Comparison of ENCODE assay signal across 8 cellular contexts in genomic region chr18:77103181-77103875, GRCh38. TPM values are rescaled to one million over a fixed set of nuclear protein-coding genes. Genes with fewer than 3 reads are reported as not detected.
A peak's percentile ranks its signal among the peaks of the same experiment; 100 is the strongest.
DNase-seq lines count a peak whose midpoint lies in the region; ATAC-seq, FAIRE-seq and TF ChIP-seq lines count a peak whose summit lies in the region.

No MANE protein-coding gene starts in this region.

- H3K23ac ChIP-seq in mesendoderm (ENCODE audit: low read length): no peak overlapping the region

- H2BK120ac ChIP-seq in mesendoderm (ENCODE audit: low read depth, low read length): no peak overlapping the region

- POLR2A ChIA-PET in GM12878 (lab: Charles Lee): interaction anchor here (1.0 to 2.9 kb wide), 8 partner anchors 8 to 42 kb away, joined by 3 to 45 read pairs (median 18); partner anchors contain the start of gene MBP

- H3K79me2 ChIP-seq in GM12878 (ENCODE audit: control insufficient read depth, insufficient read depth, low read length): peaks cover 64% of the 10 kb centered on the region
- no peaks in the 10 kb centered on the region for H3K79me2 ChIP-seq in mesendoderm (ENCODE audit: control insufficient read depth, insufficient read depth, low read length)

- FAIRE-seq in GM12878 (lab: Jason Lieb, UNC): no peak

- H3K4ac ChIP-seq in mesendoderm (ENCODE audit: low read depth, low read length): no peak overlapping the region

- H3K9me3 ChIP-seq in GM12878 (replicated peaks; ENCODE audit: control insufficient read depth, insufficient read depth, low read length) (no peaks in the 10 kb centered on the region; the same call in 1 of the 3 replicates), uterus (no peaks in the 10 kb centered on the region)

- no peak for TF ChIP-seq RAD21 in GM12878 (IDR thresholded peaks at IDR 0.05; ENCODE audit: insufficient read depth, low read depth, low read length)

- H3K9ac ChIP-seq in GM12878 (ENCODE audit: control insufficient read depth, insufficient read depth, low read length): no peak overlapping the region
- H3K9ac ChIP-seq in mesendoderm (ENCODE audit: low read length): no peak overlapping the region

- CTCF ChIA-PET in GM12878 (lab: Yijun Ruan, JAX): interaction anchor here (0.9 to 6.1 kb wide), 8 partner anchors 12 to 42 kb away, joined by 3 to 49 read pairs (median 12); no protein-coding TSS in a partner anchor

- 71% methylated on average over 16 of the region's 16 CpGs for WGBS in GM12878 (ENCODE audit: insufficient coverage, insufficient replicate concordance, low lambda C conversion rate, missing lambda C conversion rate)
- WGBS in mesendoderm (ENCODE audit: extremely low coverage, insufficient coverage, low lambda C conversion rate): no CpG with 5 or more reads among the region's 16 CpGs

- H3K56ac ChIP-seq in mesendoderm (ENCODE audit: low read length): no peak overlapping the region

- RAD21 ChIA-PET in GM12878 (lab: Charles Lee; ENCODE audit: unreplicated experiment): interaction anchor here (0.6 to 6.0 kb wide), 9 partner anchors 11 to 121 kb away, joined by 3 to 73 read pairs (median 7); partner anchors contain the start of gene MBP

- no peak overlapping the region for H4K5ac ChIP-seq in mesendoderm (ENCODE audit: low read length)

- in situ Hi-C loops in GM12878 (cut with MboI): loop anchor here (25.0 kb wide), 1 partner anchor 1891 kb away; the partner anchor contains the start of genes PTGR3 and TSHZ1

- H4K20me1 ChIP-seq in GM12878 (ENCODE audit: control insufficient read depth, insufficient read depth): no peaks in the 10 kb centered on the region

- TF ChIP-seq EP300 in GM12878 (IDR thresholded peaks at IDR 0.05; ENCODE audit: borderline replicate concordance in 1 of 2, control insufficient read depth in 1 of 2, low read depth in 2 of 2, low read length in 2 of 2): no peak

- no peak for TF ChIP-seq CTCF in GM12878 (IDR thresholded peaks at IDR 0.05 in 2 of 3, conservative IDR thresholded peaks at IDR 0.05 in 1 of 3; ENCODE audit: control insufficient read depth in 2 of 3, extremely low read depth in 1 of 3, insufficient read depth in 1 of 3, low read depth in 3 of 3, low read length in 3 of 3)
- TF ChIP-seq CTCF in uterus (IDR thresholded peaks at IDR 0.05): no peak

- H3K4me3 ChIP-seq in GM12878: no peak overlapping the region
- no peak overlapping the region for H3K4me3 ChIP-seq in mesendoderm (ENCODE audit: low read length)
- H3K4me3 ChIP-seq in uterus: no peak overlapping the region

- H3K4me1 ChIP-seq in GM12878 (ENCODE audit: control insufficient read depth, insufficient read depth, low read length): peaks cover 81% of the 10 kb centered on the region
- H3K4me1 ChIP-seq in mesendoderm (ENCODE audit: control insufficient read depth, low read depth, low read length): peaks cover 12% of the 10 kb centered on the region
- peaks cover 16 to 30% of the 10 kb centered on the region in 2 donors for H3K4me1 ChIP-seq in uterus

- no peak overlapping the region for H4K8ac ChIP-seq in mesendoderm (ENCODE audit: low read depth, low read length)

- H2BK5ac ChIP-seq in mesendoderm (ENCODE audit: low read length): no peak overlapping the region

- SMC1A ChIA-PET in GM12878 (lab: Charles Lee; ENCODE audit: uncharacterized antibody, unreplicated experiment): interaction anchor here (1.2 to 6.4 kb wide), 10 partner anchors 12 to 47 kb away, joined by 3 to 57 read pairs (median 22); no protein-coding TSS in a partner anchor

- H3K79me1 ChIP-seq in mesendoderm (ENCODE audit: low read length): no peaks in the 10 kb centered on the region

- peak overlapping the region; percentile 99 for H3K27ac ChIP-seq in GM12878 (ENCODE audit: control insufficient read depth, insufficient read depth)
- no peak overlapping the region for H3K27ac ChIP-seq in mesendoderm (ENCODE audit: low read depth, low read length)
- H3K27ac ChIP-seq in uterus: peak overlapping the region; percentile 90 to 97

- H3K18ac ChIP-seq in mesendoderm (ENCODE audit: low read length): peak overlapping the region; percentile 20

- TF ChIP-seq POLR2A in GM12878 (IDR thresholded peaks at IDR 0.05; ENCODE audit: low read depth, low read length) (no peak), uterus (IDR thresholded peaks at IDR 0.05) (no peak)

- no peak overlapping the region for H2AFZ ChIP-seq in GM12878 (ENCODE audit: control insufficient read depth, low read depth, low read length)

- peak; percentile 48 for ATAC-seq in Right ventricle myocardium inferior
- ATAC-seq in GM12878: no peak
- ATAC-seq in GM21447 (IDR thresholded peaks at IDR 0.05; ENCODE audit: unreplicated experiment): no peak
- no peak for ATAC-seq in HG03432 (IDR thresholded peaks at IDR 0.05; ENCODE audit: unreplicated experiment)

- peak overlapping the region; percentile 99 for H3K4me2 ChIP-seq in GM12878 (ENCODE audit: control insufficient read depth, insufficient read depth)
- no peak overlapping the region for H3K4me2 ChIP-seq in mesendoderm (ENCODE audit: low read length)

- H3K27me3 ChIP-seq in GM12878 (replicated peaks in 1 of 2; ENCODE audit: control insufficient read depth in 2 of 2, insufficient read depth in 2 of 2, low read length in 1 of 2): no peaks in the 10 kb centered on the region
- H3K27me3 ChIP-seq in mesendoderm (ENCODE audit: insufficient read depth, low read length, poor library complexity): no peaks in the 10 kb centered on the region
- H3K27me3 ChIP-seq in uterus: no peaks in the 10 kb centered on the region

- H2AK5ac ChIP-seq in mesendoderm (ENCODE audit: low read length): no peak overlapping the region

- no peak for DNase-seq in Right ventricle myocardium inferior (ENCODE audit: missing footprints)
- DNase-seq in cardiac septum (ENCODE audit: low spot score): no peak
- no peak for DNase-seq in GM12878 (ENCODE audit: low read depth, low spot score)
- DNase-seq in mesendoderm: no peak
- no peak for DNase-seq in uterus
- no peak for DNase-seq in posterior cingulate gyrus

- H2BK15ac ChIP-seq in mesendoderm (replicated peaks; ENCODE audit: low read depth): no peak overlapping the region

- peaks cover 8 to 10% of the 10 kb centered on the region in 2 experiments for H3K36me3 ChIP-seq in GM12878 (ENCODE audit: control insufficient read depth in 2 of 2, insufficient read depth in 2 of 2, low read length in 1 of 2)
- no peaks in the 10 kb centered on the region for H3K36me3 ChIP-seq in mesendoderm (ENCODE audit: control insufficient read depth, insufficient read depth, low read length)
- H3K36me3 ChIP-seq in uterus: no peaks in the 10 kb centered on the region

- intact Hi-C loops in Right ventricle myocardium inferior (cut with DNase I) (no loop called here), cardiac septum (cut with DNase I) (no loop called here), GM12878 (cut with micrococcal nuclease; ENCODE audit: unreplicated experiment) (no loop called here), uterus (cut with DNase I; ENCODE audit: low total_unique reads) (no loop called here), posterior cingulate gyrus (cut with DNase I) (no loop called here)

- BruUV-seq in GM12878 (replicated peaks; lab: Mats Ljungman, UMichigan): no TSS peak

TF ChIP-seq in GM12878, 131 proteins besides CTCF, POLR2A, EP300 and RAD21:
- TF ChIP-seq CHD4 (IDR thresholded peaks at IDR 0.05) (0 out of 2 replicates have a peak, but pooled peaks have one; percentile 4), NR2C1 (IDR thresholded peaks at IDR 0.05) (no peak)

RNA-seq across cellular contexts. Expression of gene MBP, which starts 29.3 kb away (rescaled TPM):
- 34.9 TPM for total RNA-seq in Right ventricle myocardium inferior
- total RNA-seq in cardiac septum: 37.7 TPM
- 143 and 147 TPM in 2 replicates for total RNA-seq in GM12878 (2013; cell fraction: nucleolus; rRNA removed)
- 41.1 and 43.2 TPM in 2 replicates for total RNA-seq in GM12878 (2014; rRNA removed)
- 33.5 and 34.6 TPM in 2 replicates for total RNA-seq in GM12878 (2014; rRNA removed; fragmentation: Illumina TruSeq; extraction: Trizol)
- total RNA-seq in GM12878 (2021): 52.5 and 55.8 TPM in 2 replicates
- 19.6 TPM for polyA plus RNA-seq in GM12878 (2011; ENCODE audit: low read depth)
- 67.8 and 75.9 TPM in 2 replicates for polyA plus RNA-seq in GM12878 (2011; rRNA removed)
- 43.5 and 56.5 TPM in 2 replicates for polyA plus RNA-seq in GM12878 (2011; cell fraction: cytosol; rRNA removed)
- 42.3 and 48.6 TPM in 2 replicates for polyA plus RNA-seq in GM12878 (2011; cell fraction: nucleus; rRNA removed)
- 22.9 and 32.1 TPM in 2 replicates for polyA plus RNA-seq in GM12878 (2012)
- 38.6 and 41.9 TPM in 2 replicates for polyA plus RNA-seq in GM12878 (2014; fragmentation: Illumina TruSeq; extraction: Trizol)
- polyA plus RNA-seq in GM12878 (2014; fragmentation: Nextera tagmentation; extraction: Ambion mirVana): 10 to 100 TPM; 12.2 to 13.3 TPM
- polyA plus RNA-seq in GM12878 (2014; rRNA removed): 34.0 and 35.0 TPM in 2 replicates
- polyA plus RNA-seq in GM12878 (2016; fragmentation: Nextera tagmentation; extraction: Ambion mirVana): 10 to 100 TPM; 42.2 to 42.4 TPM
- polyA minus RNA-seq in GM12878 (2011; rRNA and poly(A)+ RNA removed): 65.0 and 79.1 TPM in 2 replicates
- 29.4 and 33.1 TPM in 2 replicates for polyA minus RNA-seq in GM12878 (2011; cell fraction: cytosol; rRNA and poly(A)+ RNA removed)
- 36.0 and 54.1 TPM in 2 replicates for polyA minus RNA-seq in GM12878 (2011; cell fraction: nucleus; rRNA and poly(A)+ RNA removed)
- 5.9 TPM for polyA plus RNA-seq in mesendoderm (2013, experiment 1 of 2)
- polyA plus RNA-seq in mesendoderm (2013, experiment 2 of 2): 6.3 TPM
- total RNA-seq in uterus: 10 to 100 TPM; 12.1 to 52.2 (median 19.8) TPM
